14 cellular contexts compared by ENCODE assay signal in the genomic region with DNA sequence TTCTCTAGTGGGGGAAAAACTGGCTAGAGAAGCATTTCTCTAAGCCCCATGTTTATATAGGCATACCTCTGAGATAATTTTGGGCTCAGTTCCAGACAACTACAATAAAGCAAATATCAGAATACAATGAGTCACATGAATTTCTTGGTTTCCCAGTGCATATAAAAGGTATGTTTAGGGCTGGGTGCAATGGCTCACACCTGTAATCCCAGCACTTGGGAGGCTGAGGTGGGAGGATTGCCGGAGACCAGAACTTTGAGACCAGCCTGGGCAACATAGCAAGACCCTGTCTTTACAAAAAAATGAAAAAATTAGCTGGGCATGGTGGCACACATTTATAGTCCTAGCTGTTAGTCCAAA. TPM values are rescaled to one million over a fixed set of nuclear protein-coding genes. Genes with fewer than 3 reads are reported as not detected.
DNase-seq lines count a peak whose midpoint lies in the region; ATAC-seq, FAIRE-seq and TF ChIP-seq lines count a peak whose summit lies in the region.
"Had no signal": no experiment of that assay in that cellular context is flagged by ENCODE, and none has a peak within 500 bp of the region (broad histone marks: within the 10 kb centered on the region; RNA-seq: fewer than 3 reads in every experiment).

No MANE protein-coding gene starts in this region.

- H3K4me3 ChIP-seq in HepG2 (replicated peaks in 1 of 3; ENCODE audit: insufficient read depth in 1 of 3, low read depth in 2 of 3, low read length in 3 of 3) (no peak overlapping the region), right lobe of liver (no peak overlapping the region), HAP-1 (no peak overlapping the region), upper lobe of left lung (no peak overlapping the region)
- H3K4me3 ChIP-seq: SK-N-MC had no signal

- no peak for FAIRE-seq in HepG2 (lab: Jason Lieb, UNC)
- FAIRE-seq: keratinocyte had no signal

- no peak for ATAC-seq in HepG2
- ATAC-seq in right lobe of liver: no peak
- ATAC-seq in esophagus mucosa: peak; percentile 67
- ATAC-seq in upper lobe of left lung (ENCODE audit: low FRiP score in 2 of 2): no peak
- ATAC-seq in GM18861 (IDR thresholded peaks at IDR 0.05; ENCODE audit: unreplicated experiment): no peak

- H3K4me1 ChIP-seq in HepG2 (ENCODE audit: insufficient read depth, low read length) (peaks cover 50% of the 10 kb centered on the region), right lobe of liver (no peaks in the 10 kb centered on the region), HAP-1 (no peaks in the 10 kb centered on the region; the same call in 1 of the 2 replicates), upper lobe of left lung (no peaks in the 10 kb centered on the region)

- no peaks in the 10 kb centered on the region for H4K20me1 ChIP-seq in HepG2 (ENCODE audit: insufficient read depth, low read length)

- intact Hi-C loops in HepG2 (cut with micrococcal nuclease; ENCODE audit: unreplicated experiment): no loop called here
- intact Hi-C loops in right lobe of liver (cut with DNase I): no loop called here

- BruUV-seq in HepG2 (replicated peaks; lab: Mats Ljungman, UMichigan): no TSS peak

- DNase-seq in HepG2 (ENCODE audit: low spot score) (peak; percentile 50), right lobe of liver (no peak), RWPE1 (ENCODE audit: low spot score) (peak; percentile 36), mucosa of gallbladder (ENCODE audit: low spot score) (no peak), HAP-1 (ENCODE audit: low spot score in 2 of 2) (no peak), upper lobe of left lung (no peak)
- DNase-seq: activated CD8-positive, alpha-beta memory T cell treated with anti-CD3 and anti-CD28 coated beads, Interleukin-2, amount 50 U/mL, for 4 hours; NCI-H1105 treated with DMSO at 0.1 percent for 48 hours; stimulated activated CD4-positive, alpha-beta T cell treated with anti-CD3 and anti-CD28 coated beads, Interleukin-1b, Interleukin-23, amount 100 ng/mL, for 48 hours; trophoblast cell had no signal

- H3K27ac ChIP-seq in HepG2 (ENCODE audit: extremely low read length, insufficient read depth, low read length) (no peak overlapping the region), right lobe of liver (no peak overlapping the region), RWPE1 (no peak overlapping the region), upper lobe of left lung (no peak overlapping the region)
- H3K27ac ChIP-seq: SK-N-MC had no signal

- TF ChIP-seq POLR2A in HepG2 (IDR thresholded peaks at IDR 0.05; ENCODE audit: insufficient read depth in 1 of 2, low read depth in 2 of 2, low read length in 2 of 2) (no peak), right lobe of liver (IDR thresholded peaks at IDR 0.05) (no peak), upper lobe of left lung (IDR thresholded peaks at IDR 0.05) (no peak)

- 87% methylated on average over 1 of the region's 1 CpG for WGBS in HepG2 (ENCODE audit: low lambda C conversion rate)
- WGBS in right lobe of liver (ENCODE audit: insufficient coverage, low coverage, low lambda C conversion rate, missing lambda C conversion rate): 70% methylated on average over 1 of the region's 1 CpG
- 59 to 76% methylated on average over 1 of the region's 1 CpG for WGBS in upper lobe of left lung, 2 donors

- H3K36me3 ChIP-seq in HepG2 (replicated peaks in 1 of 2; ENCODE audit: control insufficient read depth in 1 of 2, insufficient read depth in 2 of 2, low read length in 2 of 2) (no peaks in the 10 kb centered on the region), right lobe of liver (no peaks in the 10 kb centered on the region), HAP-1 (replicated peaks) (no peaks in the 10 kb centered on the region), upper lobe of left lung (no peaks in the 10 kb centered on the region)

- no peak overlapping the region for H2AFZ ChIP-seq in HepG2 (ENCODE audit: low read length)

- H3K9ac ChIP-seq in HepG2 (ENCODE audit: insufficient read depth, low read depth, low read length): no peak overlapping the region

- H3K4me2 ChIP-seq in HepG2 (ENCODE audit: low read depth, low read length): no peak overlapping the region

- POLR2A ChIA-PET in HepG2 (lab: Yijun Ruan, JAX): no interaction called here
- POLR2A ChIA-PET in RWPE1 (lab: Yijun Ruan, JAX; ENCODE audit: low non-redundant PET): no interaction called here

- TF ChIP-seq EP300 in HepG2 (IDR thresholded peaks at IDR 0.05; ENCODE audit: low read depth in 2 of 2, low read length in 2 of 2): no peak
- no peak for TF ChIP-seq EP300 in HepG2 (CRISPR knock-in tag; IDR thresholded peaks at IDR 0.05; ENCODE audit: borderline replicate concordance)
- TF ChIP-seq EP300 in upper lobe of left lung (IDR thresholded peaks at IDR 0.05): no peak

- no peak for TF ChIP-seq RAD21 in HepG2 (CRISPR knock-in tag; IDR thresholded peaks at IDR 0.05)

- H3K27me3 ChIP-seq in HepG2 (ENCODE audit: control insufficient read depth in 1 of 2, insufficient read depth in 2 of 2, low read length in 2 of 2) (no peaks in the 10 kb centered on the region; a peak in 1 of 5 replicates), right lobe of liver (no peaks in the 10 kb centered on the region), HAP-1 (ENCODE audit: low read depth) (peaks cover 4% of the 10 kb centered on the region; the same call in 1 of the 2 replicates), upper lobe of left lung (no peaks in the 10 kb centered on the region)

- no peaks in the 10 kb centered on the region for H3K79me2 ChIP-seq in HepG2 (ENCODE audit: insufficient read depth, low read length)

- in situ Hi-C loops in HepG2 (cut with HindIII; ENCODE audit: extremely low pct_ligation_motif_present, low pct_unique_long_range_greater_than_20kb): no loop called here
- in situ Hi-C loops in HAP-1 (cut with MboI; ENCODE audit: low sequenced_read_pairs): no loop called here

- CTCF ChIA-PET in HepG2 (lab: Yijun Ruan, JAX; ENCODE audit: low intra/inter-chr PET ratio, low total read pairs) (no interaction called here), RWPE1 (lab: Yijun Ruan, JAX) (interaction anchor here (0.5 kb wide), 1 partner anchor 692 kb away, joined by 3 read pairs; no protein-coding TSS in a partner anchor)

- H3K9me3 ChIP-seq in HepG2 (ENCODE audit: low read length): no peaks in the 10 kb centered on the region
- no peaks in the 10 kb centered on the region for H3K9me3 ChIP-seq in right lobe of liver
- no peaks in the 10 kb centered on the region for H3K9me3 ChIP-seq in HAP-1
- H3K9me3 ChIP-seq in upper lobe of left lung: no peaks in the 10 kb centered on the region

- TF ChIP-seq CTCF in HepG2 (CRISPR knock-in tag; IDR thresholded peaks at IDR 0.05): no peak
- no peak for TF ChIP-seq CTCF in right lobe of liver (IDR thresholded peaks at IDR 0.05)
- no peak for TF ChIP-seq CTCF in RWPE1 (conservative IDR thresholded peaks at IDR 0.05; ENCODE audit: low read depth)
- TF ChIP-seq CTCF in upper lobe of left lung (IDR thresholded peaks at IDR 0.05): no peak

RNA-seq across cellular contexts. Expression of a gene that starts 22.2 kb away (rescaled TPM):
- total RNA-seq in HepG2 (2016; rRNA removed; fragmentation: Illumina TruSeq; extraction: Trizol): 115 and 159 TPM in 2 replicates
- 17.2 and 22.2 TPM in 2 replicates for total RNA-seq in HepG2 (2016; cell fraction: cytosol; rRNA removed; fragmentation: Illumina TruSeq; extraction: Trizol; ENCODE audit: low read depth)
- 120 and 171 TPM in 2 replicates for total RNA-seq in HepG2 (2016; cell fraction: insoluble cytoplasmic fraction; rRNA removed; fragmentation: Illumina TruSeq; extraction: Trizol)
- total RNA-seq in HepG2 (2016; cell fraction: membrane; rRNA removed; fragmentation: Illumina TruSeq; extraction: Trizol): 42.8 and 45.0 TPM in 2 replicates
- total RNA-seq in HepG2 (2016; cell fraction: nucleus; rRNA removed; fragmentation: Illumina TruSeq; extraction: Trizol): 62.1 and 67.2 TPM in 2 replicates
- 45.0 and 56.4 TPM in 2 replicates for polyA plus RNA-seq in HepG2 (2011; rRNA removed)
- polyA plus RNA-seq in HepG2 (2011; cell fraction: cytosol; rRNA removed): 33.3 and 47.8 TPM in 2 replicates
- 11.7 and 15.2 TPM in 2 replicates for polyA plus RNA-seq in HepG2 (2011; cell fraction: nucleus; rRNA removed)
- polyA plus RNA-seq in HepG2 (2012): 45.8 and 66.2 TPM in 2 replicates
- 9.2 and 9.7 TPM in 2 replicates for polyA plus RNA-seq in HepG2 (2016; cell fraction: cytosol; fragmentation: Illumina TruSeq; extraction: Trizol; ENCODE audit: low read depth)
- 138 and 143 TPM in 2 replicates for polyA plus RNA-seq in HepG2 (2016; cell fraction: insoluble cytoplasmic fraction; fragmentation: Illumina TruSeq; extraction: Trizol; ENCODE audit: low read depth)
- polyA plus RNA-seq in HepG2 (2016; cell fraction: membrane; fragmentation: Illumina TruSeq; extraction: Trizol; ENCODE audit: low read depth): 24.1 and 24.3 TPM in 2 replicates
- 77.1 and 79.4 TPM in 2 replicates for polyA plus RNA-seq in HepG2 (2016; cell fraction: nucleus; fragmentation: Illumina TruSeq; extraction: Trizol; ENCODE audit: insufficient read depth, low read depth)
- polyA minus RNA-seq in HepG2 (2011; rRNA and poly(A)+ RNA removed; ENCODE audit: low replicate concordance): 36.2 and 43.1 TPM in 2 replicates
- 47.0 and 54.1 TPM in 2 replicates for polyA minus RNA-seq in HepG2 (2011; cell fraction: cytosol; rRNA and poly(A)+ RNA removed)
- 51.5 and 60.0 TPM in 2 replicates for polyA minus RNA-seq in HepG2 (2011; cell fraction: nucleus; rRNA and poly(A)+ RNA removed)
- total RNA-seq in right lobe of liver: 10 to 100 TPM; 22.5 to 38.1 (median 27.5) TPM
- 38.7 TPM for total RNA-seq in esophagus mucosa
- 76.5 TPM for total RNA-seq in mucosa of gallbladder
- total RNA-seq in upper lobe of left lung: 10 to 100 TPM in 5 of 6 donors, 1 to 10 TPM in 1; 8.3 to 52.8 (median 40.0) TPM

RNA-seq across cellular contexts. Expression of a gene that starts 41.0 kb away (rescaled TPM):
- 105 and 178 TPM in 2 replicates for total RNA-seq in HepG2 (2016; rRNA removed; fragmentation: Illumina TruSeq; extraction: Trizol)
- total RNA-seq in HepG2 (2016; cell fraction: cytosol; rRNA removed; fragmentation: Illumina TruSeq; extraction: Trizol; ENCODE audit: low read depth): 18.3 and 18.6 TPM in 2 replicates
- 106 and 182 TPM in 2 replicates for total RNA-seq in HepG2 (2016; cell fraction: insoluble cytoplasmic fraction; rRNA removed; fragmentation: Illumina TruSeq; extraction: Trizol)
- 33.2 and 34.0 TPM in 2 replicates for total RNA-seq in HepG2 (2016; cell fraction: membrane; rRNA removed; fragmentation: Illumina TruSeq; extraction: Trizol)
- total RNA-seq in HepG2 (2016; cell fraction: nucleus; rRNA removed; fragmentation: Illumina TruSeq; extraction: Trizol): 39.8 and 54.5 TPM in 2 replicates
- polyA plus RNA-seq in HepG2 (2011; rRNA removed): 14.9 and 19.6 TPM in 2 replicates
- polyA plus RNA-seq in HepG2 (2011; cell fraction: cytosol; rRNA removed): 9.0 and 13.7 TPM in 2 replicates
- 5.2 and 12.4 TPM in 2 replicates for polyA plus RNA-seq in HepG2 (2011; cell fraction: nucleus; rRNA removed)
- polyA plus RNA-seq in HepG2 (2012): 39.3 and 65.4 TPM in 2 replicates
- polyA plus RNA-seq in HepG2 (2016; cell fraction: cytosol; fragmentation: Illumina TruSeq; extraction: Trizol; ENCODE audit: low read depth): 14.4 and 19.1 TPM in 2 replicates
- polyA plus RNA-seq in HepG2 (2016; cell fraction: insoluble cytoplasmic fraction; fragmentation: Illumina TruSeq; extraction: Trizol; ENCODE audit: low read depth): 191 and 215 TPM in 2 replicates
- polyA plus RNA-seq in HepG2 (2016; cell fraction: membrane; fragmentation: Illumina TruSeq; extraction: Trizol; ENCODE audit: low read depth): 25.3 and 26.0 TPM in 2 replicates
- 82.1 and 84.7 TPM in 2 replicates for polyA plus RNA-seq in HepG2 (2016; cell fraction: nucleus; fragmentation: Illumina TruSeq; extraction: Trizol; ENCODE audit: insufficient read depth, low read depth)
- 9.1 and 13.2 TPM in 2 replicates for polyA minus RNA-seq in HepG2 (2011; rRNA and poly(A)+ RNA removed; ENCODE audit: low replicate concordance)
- 8.3 and 8.9 TPM in 2 replicates for polyA minus RNA-seq in HepG2 (2011; cell fraction: cytosol; rRNA and poly(A)+ RNA removed)
- 15.1 and 22.1 TPM in 2 replicates for polyA minus RNA-seq in HepG2 (2011; cell fraction: nucleus; rRNA and poly(A)+ RNA removed)
- total RNA-seq in right lobe of liver: 10 to 100 TPM; 13.9 to 37.7 (median 27.2) TPM
- total RNA-seq in esophagus mucosa: 54.8 TPM
- total RNA-seq in mucosa of gallbladder: 27.8 TPM
- total RNA-seq in upper lobe of left lung: 10 to 100 TPM; 10.8 to 57.6 (median 27.4) TPM

Comparison
In these comparisons a context has a peak if more than half of its experiments do, and no peak if none do; other contexts are left out.
1. DNase-seq: peak in HepG2 (single experiment) and RWPE1 (single experiment); none in right lobe of liver (0 of 3), mucosa of gallbladder (single experiment), HAP-1 (0 of 2) and upper lobe of left lung (0 of 2).